ENCODE assay signal across 15 cellular contexts in the genomic region with DNA sequence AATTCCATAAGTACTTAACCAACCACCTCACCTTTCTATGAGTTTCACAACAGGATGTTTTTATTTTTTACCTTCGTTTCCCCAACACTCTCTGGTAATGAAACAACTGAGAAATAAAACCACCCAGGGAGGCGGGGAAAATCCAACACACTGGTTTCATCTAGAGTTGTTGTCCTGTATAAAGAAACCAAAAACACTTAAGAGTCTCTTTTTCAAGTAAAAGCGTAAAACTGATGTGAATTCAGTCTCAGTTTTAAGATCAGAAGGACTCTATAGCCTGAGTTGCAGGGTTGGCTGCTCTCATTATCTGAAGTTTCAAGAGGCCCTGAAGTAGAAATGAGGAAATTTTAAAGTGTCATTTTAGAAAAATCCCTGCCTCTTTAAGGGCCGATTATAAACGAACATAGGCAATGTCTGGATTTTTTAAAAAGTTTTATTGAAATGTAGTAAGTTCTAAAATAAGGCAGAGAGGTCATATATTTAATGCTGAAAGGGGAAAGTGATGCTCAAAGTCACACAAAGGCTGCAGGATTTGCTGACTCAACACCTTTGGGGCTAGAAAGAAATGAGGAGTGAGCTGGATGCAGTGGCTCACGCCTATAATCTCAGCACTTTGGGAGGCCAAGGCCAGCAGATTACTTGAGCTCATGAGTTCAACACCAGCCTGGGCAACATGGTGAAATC. TPM values are rescaled to one million over a fixed set of nuclear protein-coding genes. Genes with fewer than 3 reads are reported as not detected.
DNase-seq lines count a peak whose midpoint lies in the region; ATAC-seq and TF ChIP-seq lines count a peak whose summit lies in the region.
"Had no signal": no experiment of that assay in that cellular context is flagged by ENCODE, and none has a peak within 500 bp of the region (broad histone marks: within the 10 kb centered on the region; RNA-seq: fewer than 3 reads in every experiment).

No MANE protein-coding gene starts in this region.

- H3K4me1 ChIP-seq in body of pancreas: peaks cover 20% of the 10 kb centered on the region

- no peaks in the 10 kb centered on the region for H3K27me3 ChIP-seq in body of pancreas

- H3K9me3 Mint-ChIP-seq in activated T-cell treated with anti-CD3 and anti-CD28 coated beads, Interleukin-2, amount 50 U/mL, for 24 hours: no peaks in the 10 kb centered on the region
- H3K9me3 Mint-ChIP-seq in chondrocyte (ENCODE audit: low read depth): no peaks in the 10 kb centered on the region
- H3K9me3 Mint-ChIP-seq: dendritic cell treated with granulocyte-macrophage colony-stimulating factor and Interleukin-4, amounts not matched to agents 40 ng/mL and 50 ng/mL, for 4 days had no signal

- TF ChIP-seq CTCF in body of pancreas (IDR thresholded peaks at IDR 0.05): no peak
- TF ChIP-seq CTCF in chondrocyte (IDR thresholded peaks at IDR 0.05): no peak

- no peak overlapping the region for H3K4me3 ChIP-seq in body of pancreas

- H3K4me1 Mint-ChIP-seq in activated T-cell treated with anti-CD3 and anti-CD28 coated beads, Interleukin-2, amount 50 U/mL, for 24 hours (ENCODE audit: low read depth): peaks cover 21% of the 10 kb centered on the region
- H3K4me1 Mint-ChIP-seq in chondrocyte (ENCODE audit: low read depth): peaks cover 14% of the 10 kb centered on the region

- no peaks in the 10 kb centered on the region for H3K9me3 ChIP-seq in body of pancreas

- intact Hi-C loops in body of pancreas (cut with DNase I): loop anchor here (10.0 kb wide), 1 partner anchor 145 kb away; no protein-coding TSS in a partner anchor

- ATAC-seq in GM21717 (IDR thresholded peaks at IDR 0.05; ENCODE audit: unreplicated experiment) (peak; percentile 73), body of pancreas (no peak)

- TF ChIP-seq POLR2A in body of pancreas (IDR thresholded peaks at IDR 0.05): no peak

- peak; percentile 17 for DNase-seq in activated CD4-positive, alpha-beta T cell treated with anti-CD3 and anti-CD28 coated beads for 24 hours (ENCODE audit: low read depth in 2 of 2)
- no peak for DNase-seq in activated CD4-positive, alpha-beta T cell treated with anti-CD3 and anti-CD28 coated beads, Interleukin-2, amount 50 U/mL, for 4 hours
- no peak for DNase-seq in activated T-cell treated with anti-CD3 and anti-CD28 coated beads, Interleukin-2, amount 50 U/mL, for 24 hours
- peak; percentile 25 for DNase-seq in stimulated activated CD4-positive, alpha-beta T cell treated with anti-CD3 and anti-CD28 coated beads, Interleukin-4, amount 100 ng/mL, for 1 hour
- DNase-seq in globus pallidus (ENCODE audit: low spot score): no peak
- no peak for DNase-seq in body of pancreas
- DNase-seq in chondrocyte (ENCODE audit: low spot score): no peak
- DNase-seq: glutamatergic neuron, mammary epithelial cell, NCI-H1694 treated with DMSO at 0.1 percent for 48 hours had no signal

- no peaks in the 10 kb centered on the region for H3K27me3 Mint-ChIP-seq in activated T-cell treated with anti-CD3 and anti-CD28 coated beads, Interleukin-2, amount 50 U/mL, for 24 hours
- no peaks in the 10 kb centered on the region for H3K27me3 Mint-ChIP-seq in chondrocyte (ENCODE audit: low read depth)
- H3K27me3 Mint-ChIP-seq: dendritic cell treated with granulocyte-macrophage colony-stimulating factor and Interleukin-4, amounts not matched to agents 40 ng/mL and 50 ng/mL, for 4 days had no signal

- peak overlapping the region; percentile 86 for H3K27ac Mint-ChIP-seq in activated T-cell treated with anti-CD3 and anti-CD28 coated beads, Interleukin-2, amount 50 U/mL, for 24 hours
- H3K27ac Mint-ChIP-seq in chondrocyte (ENCODE audit: unreplicated experiment): no peak overlapping the region
- H3K27ac Mint-ChIP-seq: dendritic cell treated with granulocyte-macrophage colony-stimulating factor and Interleukin-4, amounts not matched to agents 40 ng/mL and 50 ng/mL, for 4 days had no signal

- peaks cover 0 to 2% of the 10 kb centered on the region in 2 donors for H3K36me3 ChIP-seq in body of pancreas (replicated peaks in 1 of 2; ENCODE audit: insufficient read depth in 1 of 2, low read depth in 2 of 2)

- H3K27ac ChIP-seq in body of pancreas: no peak overlapping the region

- H3K36me3 Mint-ChIP-seq in activated T-cell treated with anti-CD3 and anti-CD28 coated beads, Interleukin-2, amount 50 U/mL, for 24 hours (ENCODE audit: low read depth): peaks cover 43% of the 10 kb centered on the region
- H3K36me3 Mint-ChIP-seq in chondrocyte (ENCODE audit: low read depth): peaks cover 16% of the 10 kb centered on the region

- 62 to 63% methylated on average over 6 of the region's 6 CpGs for WGBS in body of pancreas, 2 donors

- no peak overlapping the region for H3K4me3 Mint-ChIP-seq in activated T-cell treated with anti-CD3 and anti-CD28 coated beads, Interleukin-2, amount 50 U/mL, for 24 hours
- H3K4me3 Mint-ChIP-seq in chondrocyte (ENCODE audit: unreplicated experiment): no peak overlapping the region
- H3K4me3 Mint-ChIP-seq: dendritic cell treated with granulocyte-macrophage colony-stimulating factor and Interleukin-4, amounts not matched to agents 40 ng/mL and 50 ng/mL, for 4 days had no signal

RNA-seq across cellular contexts. Expression of a gene that starts 27.2 kb away (rescaled TPM):
- not detected for total RNA-seq in body of pancreas
- not detected in 3 replicates for total RNA-seq in chondrocyte
- total RNA-seq: activated CD8-positive, alpha-beta memory T cell treated with anti-CD3 and anti-CD28 coated beads for 36 hours; HT-29; mammary epithelial cell; RPMI7951 had no signal

RNA-seq across cellular contexts. Expression of a gene that starts 46.7 kb away (rescaled TPM):
- total RNA-seq in body of pancreas (10 to 100 TPM; 53.2 to 55.0 TPM), chondrocyte (26.8 to 41.4 TPM (median 33.0 TPM) in 3 replicates)

Comparison
In these comparisons a context has a peak if more than half of its experiments do, and no peak if none do; other contexts are left out.
1. DNase-seq: peak in activated CD4-positive, alpha-beta T cell treated with anti-CD3 and anti-CD28 coated beads for 24 hours (2 of 2) and stimulated activated CD4-positive, alpha-beta T cell treated with anti-CD3 and anti-CD28 coated beads, Interleukin-4, amount 100 ng/mL, for 1 hour (single experiment); none in activated CD4-positive, alpha-beta T cell treated with anti-CD3 and anti-CD28 coated beads, Interleukin-2, amount 50 U/mL, for 4 hours (0 of 2), activated T-cell treated with anti-CD3 and anti-CD28 coated beads, Interleukin-2, amount 50 U/mL, for 24 hours (single experiment), globus pallidus (single experiment), body of pancreas (0 of 4) and chondrocyte (single experiment).